27 cellular contexts compared by ENCODE assay signal in genomic region chr14:34003691-34004090, GRCh38. TPM values are rescaled to one million over a fixed set of nuclear protein-coding genes. Genes with fewer than 3 reads are reported as not detected.
DNase-seq lines count a peak whose midpoint lies in the region; ATAC-seq, FAIRE-seq and TF ChIP-seq lines count a peak whose summit lies in the region.
"Had no signal": no experiment of that assay in that cellular context is flagged by ENCODE, and none has a peak within 500 bp of the region (broad histone marks: within the 10 kb centered on the region; RNA-seq: fewer than 3 reads in every experiment).

No MANE protein-coding gene starts in this region.

- H3K9me3 Mint-ChIP-seq in immature natural killer cell: peaks cover 0 to 2% (median 0%) of the 10 kb centered on the region in 6 donors
- H3K9me3 Mint-ChIP-seq: activated T-cell treated with anti-CD3 and anti-CD28 coated beads, Interleukin-2, amount 50 U/mL, for 72 hours; T-helper 1 cell treated with Interleukin-12 subunit alpha and Interleukin-12 subunit beta and Interleukin-4 antibody, amounts not matched to agents 30 μg/mL and 1 μg/mL, for 36 hours had no signal

- intact Hi-C loops in GM12878 (cut with micrococcal nuclease; ENCODE audit: unreplicated experiment): no loop called here
- intact Hi-C loops in kidney (cut with DNase I): no loop called here

- no peak for TF ChIP-seq RAD21 in GM12878 (IDR thresholded peaks at IDR 0.05; ENCODE audit: insufficient read depth, low read depth, low read length)

- TF ChIP-seq POLR2A in GM12878 (IDR thresholded peaks at IDR 0.05; ENCODE audit: low read depth, low read length): no peak

- H3K4me3 Mint-ChIP-seq in immature natural killer cell: no peak overlapping the region
- H3K4me3 Mint-ChIP-seq: activated CD4-positive, alpha-beta T cell treated with anti-CD3 and anti-CD28 coated beads, Interleukin-2, amount 10 ng/mL, durations not matched to agents 24 days and 14 days; activated T-cell treated with anti-CD3 and anti-CD28 coated beads, Interleukin-2, amount 50 U/mL, for 72 hours; naive B cell; stimulated activated effector memory CD8-positive, alpha-beta T cell treated with anti-CD3 and anti-CD28 coated beads, Interleukin-12 subunit alpha, Interleukin-12 subunit beta, amount 100 ng/mL, for 72 hours; T-helper 1 cell treated with Interleukin-12 subunit alpha and Interleukin-12 subunit beta and Interleukin-4 antibody, amounts not matched to agents 30 μg/mL and 1 μg/mL, for 36 hours had no signal

- no peak for TF ChIP-seq EP300 in GM12878 (IDR thresholded peaks at IDR 0.05; ENCODE audit: borderline replicate concordance in 1 of 2, control insufficient read depth in 1 of 2, low read depth in 2 of 2, low read length in 2 of 2)

- 2% methylated on average over 4 of the region's 4 CpGs for WGBS in GM12878 (ENCODE audit: insufficient coverage, insufficient replicate concordance, low lambda C conversion rate, missing lambda C conversion rate)
- WGBS in mesodermal cell (ENCODE audit: insufficient coverage in 2 of 2), 2 experiments: 67 to 87% methylated on average over 3 to 4 of the region's 4 CpGs

- ATAC-seq in HG02798 (IDR thresholded peaks at IDR 0.05; ENCODE audit: poor library complexity, unreplicated experiment): peak; percentile 26
- ATAC-seq in GM12878: peak; percentile 19; the same call in 2 of the 3 replicates
- ATAC-seq: activated T-cell treated with anti-CD3 and anti-CD28 coated beads, Interleukin-2, amount 50 U/mL, for 72 hours; stimulated activated effector memory CD8-positive, alpha-beta T cell treated with anti-CD3 and anti-CD28 coated beads, Interleukin-12 subunit alpha, Interleukin-12 subunit beta, amount 100 ng/mL, for 72 hours had no signal

- POLR2A ChIA-PET in GM12878 (lab: Charles Lee): interaction anchor here (0.9 to 4.2 kb wide), 9 partner anchors 9 to 50 kb away, joined by 3 to 26 read pairs (median 5); no protein-coding TSS in a partner anchor

- H3K4me2 ChIP-seq in GM12878 (ENCODE audit: control insufficient read depth, insufficient read depth): peak overlapping the region; percentile 34
- H3K4me2 ChIP-seq: BLaER1 treated with 17β-estradiol and CSF1 and Interleukin-3, amounts not matched to agents 10 nM and 100 nM had no signal

- FAIRE-seq in GM12878 (lab: Jason Lieb, UNC) (no peak), kidney (lab: Jason Lieb, UNC) (no peak)
- FAIRE-seq: GM12892, RCC 7860 had no signal

- H3K4me1 Mint-ChIP-seq in immature natural killer cell: no peaks in the 10 kb centered on the region
- H3K4me1 Mint-ChIP-seq: naive B cell; stimulated activated effector memory CD8-positive, alpha-beta T cell treated with anti-CD3 and anti-CD28 coated beads, Interleukin-12 subunit alpha, Interleukin-12 subunit beta, amount 100 ng/mL, for 72 hours had no signal

- H3K27me3 ChIP-seq in GM12878 (replicated peaks in 1 of 2; ENCODE audit: control insufficient read depth in 2 of 2, insufficient read depth in 2 of 2, low read length in 1 of 2): no peaks in the 10 kb centered on the region
- H3K27me3 ChIP-seq: BLaER1 treated with 17β-estradiol and CSF1 and Interleukin-3, amounts not matched to agents 10 nM and 100 nM; spleen; suprapubic skin had no signal

- no peaks in the 10 kb centered on the region for H3K36me3 Mint-ChIP-seq in immature natural killer cell
- H3K36me3 Mint-ChIP-seq: stimulated activated effector memory CD8-positive, alpha-beta T cell treated with anti-CD3 and anti-CD28 coated beads, Interleukin-12 subunit alpha, Interleukin-12 subunit beta, amount 100 ng/mL, for 72 hours had no signal

- H2AFZ ChIP-seq in GM12878 (ENCODE audit: control insufficient read depth, low read depth, low read length): no peak overlapping the region

- no peaks in the 10 kb centered on the region for H4K20me1 ChIP-seq in GM12878 (ENCODE audit: control insufficient read depth, insufficient read depth)
- H4K20me1 ChIP-seq: BLaER1 treated with 17β-estradiol and CSF1 and Interleukin-3, amounts not matched to agents 10 nM and 100 nM had no signal

- H3K79me2 ChIP-seq in GM12878 (ENCODE audit: control insufficient read depth, insufficient read depth, low read length): no peaks in the 10 kb centered on the region

- H3K27ac ChIP-seq in GM12878 (ENCODE audit: control insufficient read depth, insufficient read depth): no peak overlapping the region
- H3K27ac ChIP-seq in mesodermal cell (ENCODE audit: low read depth, low read length, severe bottlenecking): peak overlapping the region; percentile 47
- H3K27ac ChIP-seq in kidney (ENCODE audit: low read depth in 2 of 2, low read length in 2 of 2): no peak overlapping the region
- H3K27ac ChIP-seq: BLaER1 treated with 17β-estradiol and CSF1 and Interleukin-3, amounts not matched to agents 10 nM and 100 nM; spleen; suprapubic skin had no signal

- H3K9me3 ChIP-seq in GM12878 (replicated peaks; ENCODE audit: control insufficient read depth, insufficient read depth, low read length) (no peaks in the 10 kb centered on the region; the same call in 2 of the 3 replicates), mesodermal cell (ENCODE audit: control insufficient read depth, low read length) (no peaks in the 10 kb centered on the region), kidney (ENCODE audit: control insufficient read depth in 1 of 2, low read length in 2 of 2) (no peaks in the 10 kb centered on the region)
- H3K9me3 ChIP-seq: BLaER1 treated with 17β-estradiol and CSF1 and Interleukin-3, amounts not matched to agents 10 nM and 100 nM; Caco-2; spleen; suprapubic skin had no signal

- H3K36me3 ChIP-seq in GM12878 (ENCODE audit: control insufficient read depth in 2 of 2, insufficient read depth in 2 of 2, low read length in 1 of 2) (no peaks in the 10 kb centered on the region), mesodermal cell (ENCODE audit: control insufficient read depth, insufficient read depth, low read length) (no peaks in the 10 kb centered on the region), kidney (ENCODE audit: control insufficient read depth in 1 of 2, insufficient read depth in 2 of 2, low read length in 2 of 2) (no peaks in the 10 kb centered on the region)
- H3K36me3 ChIP-seq: BLaER1 treated with 17β-estradiol and CSF1 and Interleukin-3, amounts not matched to agents 10 nM and 100 nM; spleen; suprapubic skin had no signal

- H3K4me1 ChIP-seq in GM12878 (ENCODE audit: control insufficient read depth, insufficient read depth, low read length): peaks cover 6% of the 10 kb centered on the region
- H3K4me1 ChIP-seq in mesodermal cell (ENCODE audit: control insufficient read depth, insufficient read depth, low read length, poor library complexity, severe bottlenecking): peaks cover 4% of the 10 kb centered on the region
- no peaks in the 10 kb centered on the region for H3K4me1 ChIP-seq in kidney (ENCODE audit: control insufficient read depth in 1 of 2, insufficient read depth in 1 of 2, low read depth in 1 of 2, low read length in 2 of 2)
- H3K4me1 ChIP-seq: spleen, suprapubic skin had no signal

- RAD21 ChIA-PET in GM12878 (lab: Charles Lee; ENCODE audit: unreplicated experiment): interaction anchor here (0.6 to 4.4 kb wide), 12 partner anchors 8 to 161 kb away, joined by 3 to 16 read pairs (median 4); no protein-coding TSS in a partner anchor

- H3K9ac ChIP-seq in GM12878 (ENCODE audit: control insufficient read depth, insufficient read depth, low read length): no peak overlapping the region
- no peak overlapping the region for H3K9ac ChIP-seq in kidney (ENCODE audit: low read length in 2 of 2)
- H3K9ac ChIP-seq: BLaER1 treated with 17β-estradiol and CSF1 and Interleukin-3, amounts not matched to agents 10 nM and 100 nM had no signal

- TF ChIP-seq CTCF in GM12878 (IDR thresholded peaks at IDR 0.05 in 2 of 3, conservative IDR thresholded peaks at IDR 0.05 in 1 of 3; ENCODE audit: control insufficient read depth in 2 of 3, extremely low read depth in 1 of 3, insufficient read depth in 1 of 3, low read depth in 3 of 3, low read length in 3 of 3) (no peak), kidney (IDR thresholded peaks at IDR 0.05; ENCODE audit: borderline replicate concordance, extremely low read depth, insufficient read depth) (no peak)

- in situ Hi-C loops in GM12878 (cut with MboI): no loop called here

- H3K27ac Mint-ChIP-seq in immature natural killer cell: no peak overlapping the region
- H3K27ac Mint-ChIP-seq: activated CD4-positive, alpha-beta T cell treated with anti-CD3 and anti-CD28 coated beads, Interleukin-2, amount 10 ng/mL, durations not matched to agents 24 days and 14 days; activated T-cell treated with anti-CD3 and anti-CD28 coated beads, Interleukin-2, amount 50 U/mL, for 72 hours; naive B cell; stimulated activated effector memory CD8-positive, alpha-beta T cell treated with anti-CD3 and anti-CD28 coated beads, Interleukin-12 subunit alpha, Interleukin-12 subunit beta, amount 100 ng/mL, for 72 hours; T-helper 1 cell treated with Interleukin-12 subunit alpha and Interleukin-12 subunit beta and Interleukin-4 antibody, amounts not matched to agents 30 μg/mL and 1 μg/mL, for 36 hours had no signal

- peaks cover 0 to 7% (median 2%) of the 10 kb centered on the region in 3 donors for H3K27me3 Mint-ChIP-seq in immature natural killer cell (ENCODE audit: low read depth in 3 of 3)

- H3K4me3 ChIP-seq in GM12878 (no peak overlapping the region), mesodermal cell (ENCODE audit: extremely low read depth, insufficient read depth, low read length, poor library complexity, severe bottlenecking) (no peak overlapping the region), kidney (ENCODE audit: low read length in 2 of 2) (no peak overlapping the region)
- H3K4me3 ChIP-seq: BLaER1 treated with 17β-estradiol and CSF1 and Interleukin-3, amounts not matched to agents 10 nM and 100 nM; spleen; suprapubic skin had no signal

- BruUV-seq in GM12878 (replicated peaks; lab: Mats Ljungman, UMichigan): no TSS peak

- SMC1A ChIA-PET in GM12878 (lab: Charles Lee; ENCODE audit: uncharacterized antibody, unreplicated experiment): interaction anchor here (0.6 to 10.9 kb wide), 18 partner anchors 11 to 155 kb away, joined by 3 to 132 read pairs (median 6); no protein-coding TSS in a partner anchor

- DNase-seq in AG20443 (ENCODE audit: low spot score) (peak; percentile 21), GM12878 (ENCODE audit: low read depth, low spot score) (no peak), NCI-H187 treated with DMSO at 0.1 percent for 48 hours (lab: John Stamatoyannopoulos, UW) (no peak), kidney (no peak), GDM1 (lab: John Stamatoyannopoulos, UW) (no peak), immature natural killer cell (no peak)
- DNase-seq: activated CD4-positive, alpha-beta T cell treated with anti-CD3 and anti-CD28 coated beads, Interleukin-2, amount 10 ng/mL, durations not matched to agents 24 days and 14 days; activated naive CD4-positive, alpha-beta T cell treated with Interleukin-2 at 50 U/mL for 16 hours; activated T-cell treated with anti-CD3 and anti-CD28 coated beads, Interleukin-2, amount 50 U/mL, for 72 hours; amygdala; Caco-2; caudate nucleus; DND-41; left cardiac atrium; mesenchymal stem cell; naive B cell; NCI-H1436; spleen; stimulated activated CD4-positive, alpha-beta T cell treated with anti-CD3 and anti-CD28 coated beads, Interleukin-2, amount 100 ng/mL, for 48 hours had no signal

- CTCF ChIA-PET in GM12878 (lab: Yijun Ruan, JAX): interaction anchor here (1.0 to 2.7 kb wide), 12 partner anchors 10 to 94 kb away, joined by 3 to 16 read pairs (median 4); no protein-coding TSS in a partner anchor

RNA-seq across cellular contexts. Expression of gene EGLN3, which starts 52.8 kb away (rescaled TPM):
- 20.3 and 22.4 TPM in 2 replicates for total RNA-seq in GM12878 (2013; cell fraction: nucleolus; rRNA removed)
- total RNA-seq in GM12878 (2014; rRNA removed) (2.1 and 2.7 TPM in 2 replicates), GM12878 (2014; rRNA removed; fragmentation: Illumina TruSeq; extraction: Trizol) (1.6 and 2.4 TPM in 2 replicates), GM12878 (2021) (1.7 and 3.0 TPM in 2 replicates), kidney (22.5 TPM)
- 28.3 TPM for polyA plus RNA-seq in GM12878 (2011; ENCODE audit: low read depth)
- polyA plus RNA-seq in GM12878 (2011; rRNA removed) (8.1 and 10.7 TPM in 2 replicates), GM12878 (2014; fragmentation: Illumina TruSeq; extraction: Trizol) (1.8 and 2.5 TPM in 2 replicates), GM12878 (2014; fragmentation: Nextera tagmentation; extraction: Ambion mirVana) (1 to 10 TPM; 1.4 to 2.1 TPM), GM12878 (2014; rRNA removed) (0.71 and 2.0 TPM in 2 replicates), GM12878 (2016; fragmentation: Nextera tagmentation; extraction: Ambion mirVana) (under 1 TPM; 0.42 to 0.84 TPM), kidney (ENCODE audit: insufficient read depth, low read depth, low replicate concordance) (19.6 TPM), immature natural killer cell (1 to 10 TPM; 1.3 to 3.2 (median 1.6) TPM)
- polyA plus RNA-seq in GM12878 (2011; cell fraction: cytosol; rRNA removed): 3.8 and 5.6 TPM in 2 replicates
- 5.5 and 9.4 TPM in 2 replicates for polyA plus RNA-seq in GM12878 (2011; cell fraction: nucleus; rRNA removed)
- polyA plus RNA-seq in GM12878 (2012): 9.3 and 15.9 TPM in 2 replicates
- 6.3 and 8.6 TPM in 2 replicates for polyA minus RNA-seq in GM12878 (2011; rRNA and poly(A)+ RNA removed)
- 2.7 and 3.3 TPM in 2 replicates for polyA minus RNA-seq in GM12878 (2011; cell fraction: cytosol; rRNA and poly(A)+ RNA removed)
- 4.4 and 7.5 TPM in 2 replicates for polyA minus RNA-seq in GM12878 (2011; cell fraction: nucleus; rRNA and poly(A)+ RNA removed)
- 17.2 TPM for polyA plus RNA-seq in mesodermal cell (2013, experiment 1 of 2)
- polyA plus RNA-seq in mesodermal cell (2013, experiment 2 of 2): 13.6 TPM
